20 cellular contexts compared by ENCODE assay signal in genomic region chr2:157058161-157058560, GRCh38.
DNase-seq lines count a peak whose midpoint lies in the region; ATAC-seq and TF ChIP-seq lines count a peak whose summit lies in the region.
"Had no signal": no experiment of that assay in that cellular context is flagged by ENCODE, and none has a peak within 500 bp of the region (broad histone marks: within the 10 kb centered on the region; RNA-seq: fewer than 3 reads in every experiment).

No MANE protein-coding gene starts in this region.

- no peaks in the 10 kb centered on the region for H3K9me3 ChIP-seq in HCT116 (ENCODE audit: control insufficient read depth in 1 of 2, insufficient read depth in 1 of 2, low read depth in 1 of 2, low read length in 2 of 2)
- H3K9me3 ChIP-seq in SJCRH30 (replicated peaks), result no peaks in the 10 kb centered on the region
- H3K9me3 ChIP-seq in neuron (ENCODE audit: low read length), result no peaks in the 10 kb centered on the region
- H3K9me3 ChIP-seq: BLaER1 had no signal

- H3K9me2 ChIP-seq in HCT116 (ENCODE audit: insufficient read depth), result no peaks in the 10 kb centered on the region

- H3K27me3 ChIP-seq in HCT116 (ENCODE audit: insufficient read depth, low read length) (no peaks in the 10 kb centered on the region), SJCRH30 (no peaks in the 10 kb centered on the region), neuron (ENCODE audit: insufficient read depth, low read length) (no peaks in the 10 kb centered on the region)
- H3K27me3 ChIP-seq: BLaER1 had no signal

- no TSS peak for BruUV-seq in HCT116 (replicated peaks; lab: Mats Ljungman, UMichigan)

- peaks cover 5 to 16% of the 10 kb centered on the region in 2 experiments; a peak in 3 of 4 replicates for H3K4me1 ChIP-seq in HCT116 (ENCODE audit: control insufficient read depth in 1 of 2, insufficient read depth in 2 of 2, low read length in 2 of 2)
- H3K4me1 ChIP-seq in SJCRH30, result peaks cover 20% of the 10 kb centered on the region
- peaks cover 9% of the 10 kb centered on the region for H3K4me1 ChIP-seq in neuron (ENCODE audit: insufficient read depth, low read length)

- no peaks in the 10 kb centered on the region for H3K79me2 ChIP-seq in HCT116 (ENCODE audit: insufficient read depth, low read length)

- ATAC-seq in HCT116 (no peak), GM19395 (IDR thresholded peaks at IDR 0.05; ENCODE audit: unreplicated experiment) (no peak), HG02981 (IDR thresholded peaks at IDR 0.05; ENCODE audit: unreplicated experiment) (no peak)
- ATAC-seq: GM23338 had no signal

- RAD21 ChIA-PET in HCT116 (lab: Charles Lee; ENCODE audit: low non-redundant PET in 1 of 2, low total read pairs in 2 of 2, uncharacterized antibody in 2 of 2, unreplicated experiment in 2 of 2), result no interaction called here

- no peaks in the 10 kb centered on the region for H4K20me1 ChIP-seq in HCT116 (ENCODE audit: insufficient read depth)
- H4K20me1 ChIP-seq: BLaER1 had no signal

- intact Hi-C loops in HCT116 (cut with micrococcal nuclease), result loop anchor here (5.0 to 10.0 kb wide), 2 partner anchors 134 to 473 kb away; no protein-coding TSS in a partner anchor

- TF ChIP-seq POLR2A in HCT116 (IDR thresholded peaks at IDR 0.05; ENCODE audit: borderline replicate concordance, extremely low read depth, insufficient read depth, insufficient read length), result no peak

- CTCF ChIA-PET in HCT116 (lab: Charles Lee), result interaction anchor here (1.0 kb wide), 1 partner anchor 1681 kb away, joined by 3 read pairs; no protein-coding TSS in a partner anchor

- no peak for TF ChIP-seq CTCF in HCT116 (IDR thresholded peaks at IDR 0.05 in 2 of 3, conservative IDR thresholded peaks at IDR 0.05 in 1 of 3; ENCODE audit: borderline replicate concordance in 1 of 3, insufficient read depth in 1 of 3, low read depth in 2 of 3, low read length in 2 of 3)

- H3K4me2 ChIP-seq in HCT116 (ENCODE audit: low read length), result no peak overlapping the region
- H3K4me2 ChIP-seq: BLaER1, GM23338 had no signal

- no peak overlapping the region for H3K9ac ChIP-seq in HCT116 (ENCODE audit: low read length)
- H3K9ac ChIP-seq: BLaER1 had no signal

- H3K36me3 ChIP-seq in HCT116 (ENCODE audit: control insufficient read depth in 1 of 2, insufficient read depth in 2 of 2, low read length in 2 of 2), result no peaks in the 10 kb centered on the region
- H3K36me3 ChIP-seq in SJCRH30, result no peaks in the 10 kb centered on the region
- no peaks in the 10 kb centered on the region for H3K36me3 ChIP-seq in neuron (ENCODE audit: insufficient read depth, low read length)
- H3K36me3 ChIP-seq: BLaER1 had no signal

- POLR2A ChIA-PET in HCT116 (lab: Charles Lee), result no interaction called here

- H3K4me3 ChIP-seq in HCT116 (replicated peaks in 1 of 2; ENCODE audit: low read depth in 1 of 2, low read length in 2 of 2) (no peak overlapping the region), SJCRH30 (no peak overlapping the region), neuron (ENCODE audit: low read length) (no peak overlapping the region)
- H3K4me3 ChIP-seq: BLaER1, GM23338 had no signal

- TF ChIP-seq RAD21 in HCT116 (IDR thresholded peaks at IDR 0.05; ENCODE audit: low read depth), result no peak

- H3K27ac ChIP-seq in HCT116 (ENCODE audit: low read depth, low read length) (no peak overlapping the region), SJCRH30 (no peak overlapping the region)
- H3K27ac ChIP-seq: 22Rv1, BLaER1, C4-2B had no signal

- H2AFZ ChIP-seq in HCT116 (ENCODE audit: low read depth, low read length, poor library complexity, severe bottlenecking), result peak overlapping the region; percentile 22
- peak overlapping the region; percentile 4 for H2AFZ ChIP-seq in neuron (ENCODE audit: low read depth, low read length)

- DNase-seq in NCI-H1105 treated with DMSO at 0.1 percent for 48 hours (lab: John Stamatoyannopoulos, UW), result peak; percentile 7
- DNase-seq in NCI-H1105 (lab: John Stamatoyannopoulos, UW), result no peak
- DNase-seq in HCT116 (ENCODE audit: low read depth, low spot score), result no peak
- peak; percentile 2 to 30 for DNase-seq in SJCRH30
- no peak for DNase-seq in activated T-cell treated with anti-CD3 and anti-CD28 coated beads, Interleukin-2, amount 50 U/mL, for 1 hour
- DNase-seq: Calu3; CD4-positive, CD25-positive, alpha-beta regulatory T cell; CD8-positive, alpha-beta memory T cell; COR-L47; DMS53; DND-41; H9; HFFc6 had no signal

TF ChIP-seq in HCT116, 20 proteins besides CTCF, POLR2A, EP300 and RAD21:
- TF ChIP-seq ELF1 (IDR thresholded peaks at IDR 0.05; ENCODE audit: borderline replicate concordance, low read depth), result no peak
- TF ChIP-seq, protein P1, sequence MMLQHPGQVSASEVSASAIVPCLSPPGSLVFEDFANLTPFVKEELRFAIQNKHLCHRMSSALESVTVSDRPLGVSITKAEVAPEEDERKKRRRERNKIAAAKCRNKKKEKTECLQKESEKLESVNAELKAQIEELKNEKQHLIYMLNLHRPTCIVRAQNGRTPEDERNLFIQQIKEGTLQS (IDR thresholded peaks at IDR 0.05), result no peak
- TF ChIP-seq ZFX (IDR thresholded peaks at IDR 0.05), result no peak
- no peak for TF ChIP-seq CEBPB (IDR thresholded peaks at IDR 0.05; ENCODE audit: low read depth)
- no peak for TF ChIP-seq EGR1 (IDR thresholded peaks at IDR 0.05; ENCODE audit: low read depth)
- TF ChIP-seq SP1 (IDR thresholded peaks at IDR 0.05; ENCODE audit: low read depth), result no peak
- no peak for TF ChIP-seq REST (IDR thresholded peaks at IDR 0.05; ENCODE audit: low read depth)
- no peak for TF ChIP-seq CBX3 (IDR thresholded peaks at IDR 0.05; ENCODE audit: low read depth)
- no peak for TF ChIP-seq POLR2AphosphoS5 (IDR thresholded peaks at IDR 0.05; ENCODE audit: low read depth, low read length)
- TF ChIP-seq ZBTB33 (IDR thresholded peaks at IDR 0.05; ENCODE audit: extremely low read depth, insufficient replicate concordance, low read length), result no peak
- no peak for TF ChIP-seq EZH2 (IDR thresholded peaks at IDR 0.05)
- no peak for TF ChIP-seq YY1 (IDR thresholded peaks at IDR 0.05; ENCODE audit: extremely low read depth, insufficient replicate concordance, low read depth, low read length)
- no peak for TF ChIP-seq FOSL1 (IDR thresholded peaks at IDR 0.05; ENCODE audit: low read depth)
- no peak for TF ChIP-seq SRF (IDR thresholded peaks at IDR 0.05; ENCODE audit: low read depth)
- no peak for TF ChIP-seq EZH2phosphoT487 (IDR thresholded peaks at IDR 0.05; ENCODE audit: borderline replicate concordance)
- no peak for TF ChIP-seq JUND (IDR thresholded peaks at IDR 0.05)
- no peak for TF ChIP-seq TCF7L2 (IDR thresholded peaks at IDR 0.05; ENCODE audit: borderline replicate concordance, extremely low read depth, insufficient read depth, insufficient read length)
- TF ChIP-seq SIN3A (IDR thresholded peaks at IDR 0.05; ENCODE audit: low read depth), result no peak
TF ChIP-seq in HCT116: peak in this region for 0.

Comparison
In these comparisons a context has a peak if more than half of its experiments do, and no peak if none do; other contexts are left out.
1. DNase-seq: peak in NCI-H1105 treated with DMSO at 0.1 percent for 48 hours (single experiment) and SJCRH30 (2 of 2); none in NCI-H1105 (single experiment), HCT116 (single experiment) and activated T-cell treated with anti-CD3 and anti-CD28 coated beads, Interleukin-2, amount 50 U/mL, for 1 hour (single experiment).